In the genomic region with DNA sequence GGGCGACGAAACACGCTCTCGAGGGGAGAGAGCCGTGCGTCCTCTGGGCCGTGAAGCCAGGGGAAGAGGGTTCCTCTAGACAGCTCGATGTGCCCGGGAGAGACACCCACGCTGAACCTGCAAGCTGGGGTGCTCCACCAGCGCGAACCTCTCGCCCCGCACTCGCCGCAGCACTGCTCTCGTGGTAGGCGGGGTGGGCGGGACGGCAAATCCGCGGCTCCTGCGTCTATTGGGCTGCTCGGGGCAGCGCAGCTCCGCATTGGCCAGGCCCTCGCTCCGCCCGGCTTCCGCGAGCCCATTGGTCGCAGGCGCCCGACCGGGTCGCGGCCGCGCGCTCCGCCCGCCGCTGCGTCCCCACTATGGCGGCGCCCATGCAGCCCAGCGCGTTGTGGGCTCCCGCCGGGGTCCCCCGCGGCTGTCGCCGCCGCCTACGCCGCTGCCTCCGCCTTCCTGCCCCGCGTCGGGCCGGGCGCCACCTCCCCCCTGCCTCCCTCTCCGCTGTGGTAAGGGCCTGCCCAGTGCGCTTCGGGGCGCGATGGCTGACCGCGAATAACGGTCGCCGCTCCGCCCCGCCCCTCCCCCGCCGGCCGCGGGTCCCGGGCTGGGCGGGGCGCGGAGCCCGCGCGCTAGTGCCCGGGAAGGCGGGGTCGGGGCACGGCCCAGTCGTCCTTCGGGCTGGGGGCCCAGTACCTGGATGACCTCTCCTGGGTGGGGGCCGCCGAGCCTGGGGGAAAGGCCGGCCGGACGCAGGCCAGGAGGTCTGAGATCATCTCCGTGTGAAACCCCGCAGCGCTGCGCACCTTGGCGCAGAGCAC, we compare ENCODE assay signal across 1 cellular context.
TF ChIP-seq lines count a peak whose summit lies in the region.

A gene with protein sequence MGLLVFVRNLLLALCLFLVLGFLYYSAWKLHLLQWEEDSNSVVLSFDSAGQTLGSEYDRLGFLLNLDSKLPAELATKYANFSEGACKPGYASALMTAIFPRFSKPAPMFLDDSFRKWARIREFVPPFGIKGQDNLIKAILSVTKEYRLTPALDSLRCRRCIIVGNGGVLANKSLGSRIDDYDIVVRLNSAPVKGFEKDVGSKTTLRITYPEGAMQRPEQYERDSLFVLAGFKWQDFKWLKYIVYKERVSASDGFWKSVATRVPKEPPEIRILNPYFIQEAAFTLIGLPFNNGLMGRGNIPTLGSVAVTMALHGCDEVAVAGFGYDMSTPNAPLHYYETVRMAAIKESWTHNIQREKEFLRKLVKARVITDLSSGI (plus strand): TSS at position 346 of the 815 bp plus-strand sequence. CDS start 28,727 bp downstream, outside the sequence.

TF ChIP-seq in HepG2, 621 proteins besides CTCF, POLR2A, EP300 and RAD21 (continued from another document and continues in another):
- TF ChIP-seq, protein P1, sequence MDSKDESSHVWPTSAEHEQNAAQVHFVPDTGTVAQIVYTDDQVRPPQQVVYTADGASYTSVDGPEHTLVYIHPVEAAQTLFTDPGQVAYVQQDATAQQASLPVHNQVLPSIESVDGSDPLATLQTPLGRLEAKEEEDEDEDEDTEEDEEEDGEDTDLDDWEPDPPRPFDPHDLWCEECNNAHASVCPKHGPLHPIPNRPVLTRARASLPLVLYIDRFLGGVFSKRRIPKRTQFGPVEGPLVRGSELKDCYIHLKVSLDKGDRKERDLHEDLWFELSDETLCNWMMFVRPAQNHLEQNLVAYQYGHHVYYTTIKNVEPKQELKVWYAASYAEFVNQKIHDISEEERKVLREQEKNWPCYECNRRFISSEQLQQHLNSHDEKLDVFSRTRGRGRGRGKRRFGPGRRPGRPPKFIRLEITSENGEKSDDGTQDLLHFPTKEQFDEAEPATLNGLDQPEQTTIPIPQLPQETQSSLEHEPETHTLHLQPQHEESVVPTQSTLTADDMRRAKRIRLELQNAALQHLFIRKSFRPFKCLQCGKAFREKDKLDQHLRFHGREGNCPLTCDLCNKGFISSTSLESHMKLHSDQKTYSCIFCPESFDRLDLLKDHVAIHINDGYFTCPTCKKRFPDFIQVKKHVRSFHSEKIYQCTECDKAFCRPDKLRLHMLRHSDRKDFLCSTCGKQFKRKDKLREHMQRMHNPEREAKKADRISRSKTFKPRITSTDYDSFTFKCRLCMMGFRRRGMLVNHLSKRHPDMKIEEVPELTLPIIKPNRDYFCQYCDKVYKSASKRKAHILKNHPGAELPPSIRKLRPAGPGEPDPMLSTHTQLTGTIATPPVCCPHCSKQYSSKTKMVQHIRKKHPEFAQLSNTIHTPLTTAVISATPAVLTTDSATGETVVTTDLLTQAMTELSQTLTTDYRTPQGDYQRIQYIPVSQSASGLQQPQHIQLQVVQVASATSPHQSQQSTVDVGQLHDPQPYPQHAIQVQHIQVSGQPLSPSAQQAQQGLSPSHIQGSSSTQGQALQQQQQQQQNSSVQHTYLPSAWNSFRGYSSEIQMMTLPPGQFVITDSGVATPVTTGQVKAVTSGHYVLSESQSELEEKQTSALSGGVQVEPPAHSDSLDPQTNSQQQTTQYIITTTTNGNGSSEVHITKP (CRISPR knock-in tag; IDR thresholded peaks at IDR 0.05; ENCODE audit: low read depth) = peak; percentile 50; the same call in 1 of the 2 replicates
- TF ChIP-seq TRAFD1 (CRISPR knock-in tag; IDR thresholded peaks at IDR 0.05; ENCODE audit: borderline replicate concordance) = no peak
- peak; percentile 64; the same call in 1 of the 2 replicates for TF ChIP-seq LBX2 (CRISPR knock-in tag; IDR thresholded peaks at IDR 0.05; ENCODE audit: borderline replicate concordance)
- 0 out of 2 replicates have a peak, but pooled peaks have one; percentile 33 for TF ChIP-seq HNF1B (CRISPR knock-in tag; IDR thresholded peaks at IDR 0.05)
- no peak for TF ChIP-seq TEAD3 (CRISPR knock-in tag; optimal IDR thresholded peaks at IDR 0.05; ENCODE audit: borderline replicate concordance)
- TF ChIP-seq XBP1 (CRISPR knock-in tag; IDR thresholded peaks at IDR 0.05) = no peak
- no peak for TF ChIP-seq ZNF484 (CRISPR knock-in tag; IDR thresholded peaks at IDR 0.05; ENCODE audit: borderline replicate concordance, low read depth)
- TF ChIP-seq ZNF790 (CRISPR knock-in tag; IDR thresholded peaks at IDR 0.05; ENCODE audit: borderline replicate concordance) = no peak; the same call in 1 of the 2 replicates
- TF ChIP-seq ELF3 (CRISPR knock-in tag; IDR thresholded peaks at IDR 0.05) = no peak
- no peak for TF ChIP-seq HOXA7 (CRISPR knock-in tag; IDR thresholded peaks at IDR 0.05)
- TF ChIP-seq KDM6A (CRISPR knock-in tag; IDR thresholded peaks at IDR 0.05; ENCODE audit: low read depth) = no peak
- TF ChIP-seq ZNF598 (CRISPR knock-in tag; IDR thresholded peaks at IDR 0.05; ENCODE audit: borderline replicate concordance) = peak; percentile 88; the same call in 1 of the 2 replicates
- no peak for TF ChIP-seq ZBTB21 (CRISPR knock-in tag; IDR thresholded peaks at IDR 0.05)
- TF ChIP-seq JDP2 (CRISPR knock-in tag; IDR thresholded peaks at IDR 0.05; ENCODE audit: borderline replicate concordance) = peak; percentile 21; the same call in 1 of the 2 replicates
- TF ChIP-seq, protein P2, sequence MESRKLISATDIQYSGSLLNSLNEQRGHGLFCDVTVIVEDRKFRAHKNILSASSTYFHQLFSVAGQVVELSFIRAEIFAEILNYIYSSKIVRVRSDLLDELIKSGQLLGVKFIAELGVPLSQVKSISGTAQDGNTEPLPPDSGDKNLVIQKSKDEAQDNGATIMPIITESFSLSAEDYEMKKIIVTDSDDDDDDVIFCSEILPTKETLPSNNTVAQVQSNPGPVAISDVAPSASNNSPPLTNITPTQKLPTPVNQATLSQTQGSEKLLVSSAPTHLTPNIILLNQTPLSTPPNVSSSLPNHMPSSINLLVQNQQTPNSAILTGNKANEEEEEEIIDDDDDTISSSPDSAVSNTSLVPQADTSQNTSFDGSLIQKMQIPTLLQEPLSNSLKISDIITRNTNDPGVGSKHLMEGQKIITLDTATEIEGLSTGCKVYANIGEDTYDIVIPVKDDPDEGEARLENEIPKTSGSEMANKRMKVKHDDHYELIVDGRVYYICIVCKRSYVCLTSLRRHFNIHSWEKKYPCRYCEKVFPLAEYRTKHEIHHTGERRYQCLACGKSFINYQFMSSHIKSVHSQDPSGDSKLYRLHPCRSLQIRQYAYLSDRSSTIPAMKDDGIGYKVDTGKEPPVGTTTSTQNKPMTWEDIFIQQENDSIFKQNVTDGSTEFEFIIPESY (CRISPR knock-in tag; IDR thresholded peaks at IDR 0.05) = no peak
- no peak for TF ChIP-seq TCF7 (IDR thresholded peaks at IDR 0.05; ENCODE audit: low read depth)
- no peak for TF ChIP-seq ZNF335 (CRISPR knock-in tag; IDR thresholded peaks at IDR 0.05)
- no peak for TF ChIP-seq ZMYM3 (CRISPR knock-in tag; IDR thresholded peaks at IDR 0.05)
- no peak for TF ChIP-seq TARDBP (CRISPR knock-in tag; IDR thresholded peaks at IDR 0.05)
- TF ChIP-seq BORCS8-MEF2B (CRISPR knock-in tag; IDR thresholded peaks at IDR 0.05) = no peak; the same call in none of the 2 replicates
- no peak for TF ChIP-seq FLYWCH1 (CRISPR knock-in tag; IDR thresholded peaks at IDR 0.05)
- peak; percentile 65 for TF ChIP-seq PHF8 (CRISPR knock-in tag; IDR thresholded peaks at IDR 0.05)
- TF ChIP-seq ZBTB39 (CRISPR knock-in tag; IDR thresholded peaks at IDR 0.05) = peak; percentile 84; the same call in 1 of the 2 replicates
- no peak for TF ChIP-seq NBN (conservative IDR thresholded peaks at IDR 0.05)
- no peak; the same call in none of the 2 replicates for TF ChIP-seq MYC (CRISPR knock-in tag; IDR thresholded peaks at IDR 0.05; ENCODE audit: borderline replicate concordance)
- TF ChIP-seq POGZ (CRISPR knock-in tag; IDR thresholded peaks at IDR 0.05) = 0 out of 2 replicates have a peak, but pooled peaks have one; percentile 34
- TF ChIP-seq, protein P3, sequence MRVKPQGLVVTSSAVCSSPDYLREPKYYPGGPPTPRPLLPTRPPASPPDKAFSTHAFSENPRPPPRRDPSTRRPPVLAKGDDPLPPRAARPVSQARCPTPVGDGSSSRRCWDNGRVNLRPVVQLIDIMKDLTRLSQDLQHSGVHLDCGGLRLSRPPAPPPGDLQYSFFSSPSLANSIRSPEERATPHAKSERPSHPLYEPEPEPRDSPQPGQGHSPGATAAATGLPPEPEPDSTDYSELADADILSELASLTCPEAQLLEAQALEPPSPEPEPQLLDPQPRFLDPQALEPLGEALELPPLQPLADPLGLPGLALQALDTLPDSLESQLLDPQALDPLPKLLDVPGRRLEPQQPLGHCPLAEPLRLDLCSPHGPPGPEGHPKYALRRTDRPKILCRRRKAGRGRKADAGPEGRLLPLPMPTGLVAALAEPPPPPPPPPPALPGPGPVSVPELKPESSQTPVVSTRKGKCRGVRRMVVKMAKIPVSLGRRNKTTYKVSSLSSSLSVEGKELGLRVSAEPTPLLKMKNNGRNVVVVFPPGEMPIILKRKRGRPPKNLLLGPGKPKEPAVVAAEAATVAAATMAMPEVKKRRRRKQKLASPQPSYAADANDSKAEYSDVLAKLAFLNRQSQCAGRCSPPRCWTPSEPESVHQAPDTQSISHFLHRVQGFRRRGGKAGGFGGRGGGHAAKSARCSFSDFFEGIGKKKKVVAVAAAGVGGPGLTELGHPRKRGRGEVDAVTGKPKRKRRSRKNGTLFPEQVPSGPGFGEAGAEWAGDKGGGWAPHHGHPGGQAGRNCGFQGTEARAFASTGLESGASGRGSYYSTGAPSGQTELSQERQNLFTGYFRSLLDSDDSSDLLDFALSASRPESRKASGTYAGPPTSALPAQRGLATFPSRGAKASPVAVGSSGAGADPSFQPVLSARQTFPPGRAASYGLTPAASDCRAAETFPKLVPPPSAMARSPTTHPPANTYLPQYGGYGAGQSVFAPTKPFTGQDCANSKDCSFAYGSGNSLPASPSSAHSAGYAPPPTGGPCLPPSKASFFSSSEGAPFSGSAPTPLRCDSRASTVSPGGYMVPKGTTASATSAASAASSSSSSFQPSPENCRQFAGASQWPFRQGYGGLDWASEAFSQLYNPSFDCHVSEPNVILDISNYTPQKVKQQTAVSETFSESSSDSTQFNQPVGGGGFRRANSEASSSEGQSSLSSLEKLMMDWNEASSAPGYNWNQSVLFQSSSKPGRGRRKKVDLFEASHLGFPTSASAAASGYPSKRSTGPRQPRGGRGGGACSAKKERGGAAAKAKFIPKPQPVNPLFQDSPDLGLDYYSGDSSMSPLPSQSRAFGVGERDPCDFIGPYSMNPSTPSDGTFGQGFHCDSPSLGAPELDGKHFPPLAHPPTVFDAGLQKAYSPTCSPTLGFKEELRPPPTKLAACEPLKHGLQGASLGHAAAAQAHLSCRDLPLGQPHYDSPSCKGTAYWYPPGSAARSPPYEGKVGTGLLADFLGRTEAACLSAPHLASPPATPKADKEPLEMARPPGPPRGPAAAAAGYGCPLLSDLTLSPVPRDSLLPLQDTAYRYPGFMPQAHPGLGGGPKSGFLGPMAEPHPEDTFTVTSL (CRISPR knock-in tag; IDR thresholded peaks at IDR 0.05; ENCODE audit: borderline replicate concordance) = no peak; the same call in 1 of the 2 replicates
- TF ChIP-seq CHD2 (IDR thresholded peaks at IDR 0.05; ENCODE audit: low read depth, low read length) = no peak; the same call in 1 of the 2 replicates
- 0 out of 2 replicates have a peak, but pooled peaks have one; percentile 87 for TF ChIP-seq ZBTB7A (CRISPR knock-in tag; IDR thresholded peaks at IDR 0.05)
- TF ChIP-seq ZNF430 (CRISPR knock-in tag; IDR thresholded peaks at IDR 0.05) = no peak; the same call in none of the 2 replicates
